In the genomic region with DNA sequence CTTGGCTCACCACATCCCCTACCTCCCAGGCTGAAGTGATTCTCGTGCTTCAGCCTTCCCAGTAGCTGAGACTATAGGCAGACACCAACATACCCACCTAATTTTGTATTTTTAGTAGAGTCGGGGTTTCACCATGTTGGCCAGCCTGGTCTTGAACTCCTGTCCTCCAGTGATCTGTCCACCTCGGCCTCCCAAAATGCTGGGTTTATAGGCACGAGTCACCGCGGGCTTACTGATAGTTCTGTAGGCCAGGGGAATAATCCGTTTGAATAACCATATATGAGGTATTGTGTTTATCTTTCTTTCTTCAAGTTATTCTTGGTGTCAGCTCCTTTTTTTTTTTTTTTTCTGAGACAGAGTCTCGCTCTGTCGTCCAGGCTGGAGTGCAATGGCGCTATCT, we compare ENCODE assay signal across 18 cellular contexts. TPM values are rescaled to one million over a fixed set of nuclear protein-coding genes. Genes with fewer than 3 reads are reported as not detected.
"Had no signal": no experiment of that assay in that cellular context is flagged by ENCODE, and none has a peak within 500 bp of the region (broad histone marks: within the 10 kb centered on the region; RNA-seq: fewer than 3 reads in every experiment).

No MANE protein-coding gene starts in this region.

- H3K36me3 Mint-ChIP-seq: natural killer cell had no signal

- H3K9me3 Mint-ChIP-seq: activated CD8-positive, alpha-beta T cell treated with anti-CD3 and anti-CD28 coated beads for 36 hours; activated naive CD8-positive, alpha-beta T cell treated with anti-CD3 and anti-CD28 coated beads, Interleukin-2, amount 50 U/mL, for 24 hours; natural killer cell had no signal

- DNase-seq: activated CD4-positive, alpha-beta T cell treated with anti-CD3 and anti-CD28 coated beads for 1 hour; activated CD8-positive, alpha-beta memory T cell treated with anti-CD3 and anti-CD28 coated beads, Interleukin-2, amount 50 U/mL, for 48 hours; activated CD8-positive, alpha-beta T cell treated with anti-CD3 and anti-CD28 coated beads for 36 hours; activated naive CD4-positive, alpha-beta T cell; activated naive CD8-positive, alpha-beta T cell treated with anti-CD3 and anti-CD28 coated beads, Interleukin-2, amount 50 U/mL, for 24 hours; colonic mucosa; effector CD4-positive, alpha-beta T cell; natural killer cell; nucleus accumbens; stimulated activated CD4-positive, alpha-beta T cell treated with anti-CD3 and anti-CD28 coated beads, Interleukin-4, amount 100 ng/mL, for 1 hour; stimulated activated CD8-positive, alpha-beta memory T cell treated with anti-CD3 and anti-CD28 coated beads, Interleukin-4, amount 100 ng/mL, for 48 hours; stimulated activated naive CD8-positive, alpha-beta T cell treated with anti-CD3 and anti-CD28 coated beads, Interleukin-15, Interleukin-2, amounts not matched to agents 100 U/mL and 50 U/mL, for 24 hours; SW 1271; T-helper 9 cell; uterus had no signal

- H3K27ac Mint-ChIP-seq: activated CD8-positive, alpha-beta T cell treated with anti-CD3 and anti-CD28 coated beads for 36 hours; activated naive CD8-positive, alpha-beta T cell treated with anti-CD3 and anti-CD28 coated beads, Interleukin-2, amount 50 U/mL, for 24 hours; natural killer cell had no signal

- H3K9me3 ChIP-seq: colonic mucosa, mucosa of descending colon, thoracic aorta, uterus had no signal

- H3K27me3 Mint-ChIP-seq: activated CD8-positive, alpha-beta T cell treated with anti-CD3 and anti-CD28 coated beads for 36 hours; activated naive CD8-positive, alpha-beta T cell treated with anti-CD3 and anti-CD28 coated beads, Interleukin-2, amount 50 U/mL, for 24 hours had no signal

- H3K27me3 ChIP-seq: colonic mucosa, uterus had no signal

- H3K4me3 ChIP-seq: colonic mucosa, mucosa of descending colon, thoracic aorta, uterus had no signal

- H3K36me3 ChIP-seq: colonic mucosa, thoracic aorta, uterus had no signal

- ATAC-seq: activated CD8-positive, alpha-beta T cell treated with anti-CD3 and anti-CD28 coated beads for 36 hours; activated naive CD8-positive, alpha-beta T cell treated with anti-CD3 and anti-CD28 coated beads, Interleukin-2, amount 50 U/mL, for 24 hours; sciatic nerve; stimulated activated naive CD8-positive, alpha-beta T cell treated with anti-CD3 and anti-CD28 coated beads, Interleukin-15, Interleukin-2, amounts not matched to agents 100 U/mL and 50 U/mL, for 24 hours had no signal

- H3K27ac ChIP-seq: colonic mucosa, thoracic aorta, uterus had no signal

- H3K4me3 Mint-ChIP-seq: activated CD8-positive, alpha-beta T cell treated with anti-CD3 and anti-CD28 coated beads for 36 hours; activated naive CD8-positive, alpha-beta T cell treated with anti-CD3 and anti-CD28 coated beads, Interleukin-2, amount 50 U/mL, for 24 hours; natural killer cell had no signal

- H3K4me1 ChIP-seq: uterus had no signal

RNA-seq across cellular contexts. Expression of a gene that starts 33.5 kb away (rescaled TPM):
- total RNA-seq: activated CD8-positive, alpha-beta T cell treated with anti-CD3 and anti-CD28 coated beads for 36 hours had no signal

RNA-seq across cellular contexts. Expression of a gene that starts 38.1 kb away (rescaled TPM):
- total RNA-seq: activated CD8-positive, alpha-beta T cell treated with anti-CD3 and anti-CD28 coated beads for 36 hours; thoracic aorta had no signal

RNA-seq across cellular contexts. Expression of a gene that starts 40.7 kb away (rescaled TPM):
- total RNA-seq: activated CD8-positive, alpha-beta T cell treated with anti-CD3 and anti-CD28 coated beads for 36 hours; natural killer cell had no signal
